In genomic region chr17:19897901-19898300, GRCh38 we compare ENCODE assay signal across 10 cellular contexts. TPM values are rescaled to one million over a fixed set of nuclear protein-coding genes. Genes with fewer than 3 reads are reported as not detected.
A peak's percentile ranks its signal among the peaks of the same experiment; 100 is the strongest.
DNase-seq lines count a peak whose midpoint lies in the region; ATAC-seq and TF ChIP-seq lines count a peak whose summit lies in the region.
"Had no signal": no experiment of that assay in that cellular context is flagged by ENCODE, and none has a peak within 500 bp of the region (broad histone marks: within the 10 kb centered on the region; RNA-seq: fewer than 3 reads in every experiment).

No MANE protein-coding gene starts in this region.

- H3K4me1 ChIP-seq in SJSA1 (replicated peaks) (peaks cover 23% of the 10 kb centered on the region), smooth muscle cell (ENCODE audit: low read depth) (peaks cover 12% of the 10 kb centered on the region)

- peaks cover 12% of the 10 kb centered on the region for H3K36me3 ChIP-seq in SJSA1
- no peaks in the 10 kb centered on the region for H3K36me3 ChIP-seq in smooth muscle cell (ENCODE audit: low read depth)

- no peaks in the 10 kb centered on the region for H3K9me3 Mint-ChIP-seq in natural killer cell

- H3F3A ChIP-seq in smooth muscle cell (ENCODE audit: low read depth) = peaks cover 5% of the 10 kb centered on the region

- no peak overlapping the region for H2AFZ ChIP-seq in smooth muscle cell (ENCODE audit: low read depth)

- peaks cover 0 to 9% of the 10 kb centered on the region in 2 donors for H3K4me1 Mint-ChIP-seq in natural killer cell

- TF ChIP-seq CTCF in fibroblast of mammary gland (conservative IDR thresholded peaks at IDR 0.05; ENCODE audit: control insufficient read depth, insufficient read depth, low read depth, low read length) = no peak
- no peak for TF ChIP-seq CTCF in smooth muscle cell (IDR thresholded peaks at IDR 0.05; ENCODE audit: borderline replicate concordance, insufficient read depth, poor library complexity, severe bottlenecking)
- no peak for TF ChIP-seq CTCF in natural killer cell (IDR thresholded peaks at IDR 0.05)

- no peaks in the 10 kb centered on the region for H3K27me3 ChIP-seq in SJSA1 (replicated peaks)
- H3K27me3 ChIP-seq in smooth muscle cell (ENCODE audit: low read depth) = no peaks in the 10 kb centered on the region

- H3K27ac ChIP-seq in SJSA1 (peak overlapping the region; percentile 75), smooth muscle cell (ENCODE audit: low read depth) (peak overlapping the region; percentile 78)
- H3K27ac ChIP-seq: left ventricle myocardium inferior had no signal

- DNase-seq in GM04504 (ENCODE audit: low read depth) = peak; percentile 89
- peak; percentile 66 to 83 for DNase-seq in SJSA1 (ENCODE audit: low read depth in 1 of 2, low spot score in 2 of 2)
- peak; percentile 89 for DNase-seq in fibroblast of mammary gland (ENCODE audit: low read depth)
- DNase-seq in smooth muscle cell (lab: John Stamatoyannopoulos, UW; ENCODE audit: unreplicated experiment) = no peak
- DNase-seq in medulla oblongata (ENCODE audit: extremely low spot score) = no peak
- DNase-seq in natural killer cell = no peak
- DNase-seq: KBM-7, left ventricle myocardium inferior, retina had no signal

- peak overlapping the region in 1 of 2 donors; percentile 19 for H3K27ac Mint-ChIP-seq in natural killer cell

- ATAC-seq in HG02588 (IDR thresholded peaks at IDR 0.05; ENCODE audit: unreplicated experiment) (no peak), natural killer cell (no peak)

- intact Hi-C loops in natural killer cell (cut with micrococcal nuclease) = no loop called here

- no peaks in the 10 kb centered on the region for H4K20me1 ChIP-seq in smooth muscle cell (ENCODE audit: low read depth)

- no peaks in the 10 kb centered on the region for H3K79me2 ChIP-seq in smooth muscle cell (ENCODE audit: low read depth)

- H3K9me3 ChIP-seq in SJSA1 (replicated peaks) = no peaks in the 10 kb centered on the region
- H3K9me3 ChIP-seq in smooth muscle cell (replicated peaks; ENCODE audit: low read depth) = no peaks in the 10 kb centered on the region
- H3K9me3 ChIP-seq: left ventricle myocardium inferior had no signal

- H3K27me3 Mint-ChIP-seq in natural killer cell (ENCODE audit: low read depth in 2 of 2) = no peaks in the 10 kb centered on the region

- H3K9ac ChIP-seq in smooth muscle cell (ENCODE audit: low read depth) = peak overlapping the region; percentile 49

- H3K4me2 ChIP-seq in smooth muscle cell = peak overlapping the region; percentile 56

- H3K4me3 Mint-ChIP-seq in natural killer cell = no peak overlapping the region

- no peaks in the 10 kb centered on the region for H3K36me3 Mint-ChIP-seq in natural killer cell

- 44% methylated on average over 2 of the region's 2 CpGs for WGBS in smooth muscle cell (ENCODE audit: low lambda C conversion rate)

- H3K4me3 ChIP-seq in SJSA1 (no peak overlapping the region), fibroblast of mammary gland (ENCODE audit: control insufficient read depth, low read depth, low read length) (no peak overlapping the region), smooth muscle cell (no peak overlapping the region)
- H3K4me3 ChIP-seq: left ventricle myocardium inferior had no signal

RNA-seq across cellular contexts. Expression of gene ULK2, which starts 30.2 kb away (rescaled TPM):
- total RNA-seq in SJSA1 (2014; rRNA removed; shearing (Covaris generic)) = 5.5 and 7.3 TPM in 2 replicates
- total RNA-seq in smooth muscle cell (15.6 and 24.0 TPM in 2 replicates), natural killer cell (10 to 100 TPM; 13.7 to 20.6 (median 19.2) TPM)
- 9.7 and 10.3 TPM in 2 replicates for polyA plus RNA-seq in smooth muscle cell

Comparison
In these comparisons a context has a peak if more than half of its experiments do, and no peak if none do; other contexts are left out.
1. DNase-seq: peak in GM04504 (single experiment), SJSA1 (2 of 2) and fibroblast of mammary gland (single experiment); none in smooth muscle cell (single experiment), medulla oblongata (single experiment) and natural killer cell (single experiment).